In the genomic region with DNA sequence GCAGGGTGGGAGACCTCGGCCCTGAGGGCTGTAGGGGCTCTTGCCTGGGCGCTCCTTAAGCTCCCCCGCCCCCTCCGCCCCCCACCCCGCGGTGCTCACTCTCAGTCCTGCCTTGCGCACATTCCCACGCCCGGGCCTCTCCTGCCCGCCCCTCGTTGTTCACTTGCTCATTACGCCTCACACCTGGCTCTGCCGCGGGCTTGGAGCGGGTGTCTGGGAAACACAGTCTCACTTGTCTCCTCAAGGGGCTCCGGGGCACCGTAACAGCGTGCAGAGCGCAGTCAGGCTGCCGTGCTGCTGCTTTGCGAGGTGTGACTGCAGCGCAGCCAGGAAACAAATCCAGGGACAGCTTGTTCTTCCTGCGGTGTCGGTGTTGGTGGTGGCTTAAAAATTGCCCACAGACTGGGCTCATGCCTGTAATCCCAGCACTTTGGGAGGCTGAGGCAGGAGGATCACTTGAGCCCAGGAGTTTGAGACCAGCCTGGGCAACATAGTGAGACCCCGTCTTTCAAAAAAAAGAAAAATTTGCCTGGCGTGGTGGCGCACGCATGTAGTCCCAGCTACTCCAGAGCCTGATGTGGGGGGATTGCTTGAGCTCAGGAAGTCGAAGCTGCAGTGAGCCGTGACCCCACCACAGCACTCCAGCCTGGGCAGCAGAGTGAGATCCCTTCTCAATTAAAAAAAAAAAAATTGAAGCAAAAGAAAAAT, we compare ENCODE assay signal across 1 cellular context.
TF ChIP-seq lines count a peak whose summit lies in the region.

No MANE protein-coding gene starts in this region.

TF ChIP-seq in HepG2, 621 proteins besides CTCF, POLR2A, EP300 and RAD21:
- TF ChIP-seq ZMAT5 (CRISPR knock-in tag; IDR thresholded peaks at IDR 0.05; ENCODE audit: borderline replicate concordance, low read depth): no peak
- TF ChIP-seq ZNF709 (CRISPR knock-in tag; IDR thresholded peaks at IDR 0.05): no peak
- TF ChIP-seq ZNF121 (CRISPR knock-in tag; IDR thresholded peaks at IDR 0.05): peak; percentile 79
- 0 out of 2 replicates have a peak, but pooled peaks have one; percentile 13 for TF ChIP-seq MTF2 (CRISPR knock-in tag; IDR thresholded peaks at IDR 0.05; ENCODE audit: borderline replicate concordance)
- TF ChIP-seq ZNF333 (CRISPR knock-in tag; IDR thresholded peaks at IDR 0.05; ENCODE audit: borderline replicate concordance): no peak
- TF ChIP-seq SKI (IDR thresholded peaks at IDR 0.05; ENCODE audit: partially characterized antibody): no peak
- TF ChIP-seq PAX8 (CRISPR knock-in tag; IDR thresholded peaks at IDR 0.05; ENCODE audit: borderline replicate concordance): no peak
- TF ChIP-seq ZNF639 (CRISPR knock-in tag; conservative IDR thresholded peaks at IDR 0.05): no peak
- TF ChIP-seq ZNF34 (CRISPR knock-in tag; IDR thresholded peaks at IDR 0.05; ENCODE audit: borderline replicate concordance): no peak
- TF ChIP-seq ZNF30 (CRISPR knock-in tag; IDR thresholded peaks at IDR 0.05): no peak
- TF ChIP-seq, protein P1, sequence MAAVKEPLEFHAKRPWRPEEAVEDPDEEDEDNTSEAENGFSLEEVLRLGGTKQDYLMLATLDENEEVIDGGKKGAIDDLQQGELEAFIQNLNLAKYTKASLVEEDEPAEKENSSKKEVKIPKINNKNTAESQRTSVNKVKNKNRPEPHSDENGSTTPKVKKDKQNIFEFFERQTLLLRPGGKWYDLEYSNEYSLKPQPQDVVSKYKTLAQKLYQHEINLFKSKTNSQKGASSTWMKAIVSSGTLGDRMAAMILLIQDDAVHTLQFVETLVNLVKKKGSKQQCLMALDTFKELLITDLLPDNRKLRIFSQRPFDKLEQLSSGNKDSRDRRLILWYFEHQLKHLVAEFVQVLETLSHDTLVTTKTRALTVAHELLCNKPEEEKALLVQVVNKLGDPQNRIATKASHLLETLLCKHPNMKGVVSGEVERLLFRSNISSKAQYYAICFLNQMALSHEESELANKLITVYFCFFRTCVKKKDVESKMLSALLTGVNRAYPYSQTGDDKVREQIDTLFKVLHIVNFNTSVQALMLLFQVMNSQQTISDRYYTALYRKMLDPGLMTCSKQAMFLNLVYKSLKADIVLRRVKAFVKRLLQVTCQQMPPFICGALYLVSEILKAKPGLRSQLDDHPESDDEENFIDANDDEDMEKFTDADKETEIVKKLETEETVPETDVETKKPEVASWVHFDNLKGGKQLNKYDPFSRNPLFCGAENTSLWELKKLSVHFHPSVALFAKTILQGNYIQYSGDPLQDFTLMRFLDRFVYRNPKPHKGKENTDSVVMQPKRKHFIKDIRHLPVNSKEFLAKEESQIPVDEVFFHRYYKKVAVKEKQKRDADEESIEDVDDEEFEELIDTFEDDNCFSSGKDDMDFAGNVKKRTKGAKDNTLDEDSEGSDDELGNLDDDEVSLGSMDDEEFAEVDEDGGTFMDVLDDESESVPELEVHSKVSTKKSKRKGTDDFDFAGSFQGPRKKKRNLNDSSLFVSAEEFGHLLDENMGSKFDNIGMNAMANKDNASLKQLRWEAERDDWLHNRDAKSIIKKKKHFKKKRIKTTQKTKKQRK (IDR thresholded peaks at IDR 0.05; ENCODE audit: low read length): no peak
- no peak for TF ChIP-seq NR2C2 (CRISPR knock-in tag; IDR thresholded peaks at IDR 0.05; ENCODE audit: borderline replicate concordance)
- no peak for TF ChIP-seq KDM5B (CRISPR knock-in tag; IDR thresholded peaks at IDR 0.05; ENCODE audit: borderline replicate concordance)
- TF ChIP-seq RBM22 (optimal IDR thresholded peaks at IDR 0.05; ENCODE audit: low read length): no peak
- TF ChIP-seq ARHGAP35 (CRISPR knock-in tag; IDR thresholded peaks at IDR 0.05; ENCODE audit: borderline replicate concordance): no peak
- no peak for TF ChIP-seq ARID4A (CRISPR knock-in tag; IDR thresholded peaks at IDR 0.05; ENCODE audit: borderline replicate concordance)
- peak; percentile 13 for TF ChIP-seq HNRNPLL (IDR thresholded peaks at IDR 0.05; ENCODE audit: low read depth, low read length, poor library complexity, severe bottlenecking)
- no peak for TF ChIP-seq SMARCC2 (IDR thresholded peaks at IDR 0.05)
